ENCODE assay signal across 1 cellular context in genomic region chr3:72163809-72164634, GRCh38.
TF ChIP-seq lines count a peak whose summit lies in the region.

No MANE protein-coding gene starts in this region.

TF ChIP-seq in K562, 482 proteins besides CTCF, POLR2A, EP300 and RAD21 (continued from another document):
- TF ChIP-seq CUX1 (CRISPR knock-in tag; IDR thresholded peaks at IDR 0.05) (no peak), SPI1 (IDR thresholded peaks at IDR 0.05; ENCODE audit: borderline replicate concordance, low read depth, low read length) (no peak), UBTF (IDR thresholded peaks at IDR 0.05; ENCODE audit: borderline replicate concordance in 1 of 2, low read depth in 2 of 2, low read length in 2 of 2) (no peak), ZBTB2 (IDR thresholded peaks at IDR 0.05) (no peak), RUNX1 (IDR thresholded peaks at IDR 0.05; ENCODE audit: low read depth) (no peak), NUFIP1 (IDR thresholded peaks at IDR 0.05; ENCODE audit: partially characterized antibody) (no peak), CEBPG (CRISPR knock-in tag; IDR thresholded peaks at IDR 0.05) (peak; percentile 98), CEBPG (tag; conservative IDR thresholded peaks at IDR 0.05 in 1 of 2, IDR thresholded peaks at IDR 0.05 in 1 of 2) (peak; percentile 84 to 95), TRIM28 (IDR thresholded peaks at IDR 0.05) (0 out of 2 replicates have a peak, but pooled peaks have one; percentile 18), LARP7 (IDR thresholded peaks at IDR 0.05) (no peak), ATF1 (CRISPR knock-in tag; IDR thresholded peaks at IDR 0.05) (no peak), ATF1 (tag; IDR thresholded peaks at IDR 0.05) (peak; percentile 57; the same call in 1 of the 2 replicates), SAFB2 (IDR thresholded peaks at IDR 0.05; ENCODE audit: borderline replicate concordance, low read depth, low read length, severe bottlenecking) (no peak), BCLAF1 (IDR thresholded peaks at IDR 0.05; ENCODE audit: borderline replicate concordance in 1 of 2, control insufficient read depth in 1 of 2, low read depth in 2 of 2, low read length in 1 of 2) (no peak; a peak in 1 of 4 replicates), NEUROD1 (IDR thresholded peaks at IDR 0.05; ENCODE audit: borderline replicate concordance, low read depth, low read length, partially characterized antibody) (peak; percentile 79), MCM3 (IDR thresholded peaks at IDR 0.05) (no peak), ZNF165 (CRISPR knock-in tag; IDR thresholded peaks at IDR 0.05; ENCODE audit: borderline replicate concordance) (no peak), ETV1 (tag; conservative IDR thresholded peaks at IDR 0.05; ENCODE audit: low read depth) (peak; percentile 50; the same call in 1 of the 2 replicates), ZNF764 (CRISPR knock-in tag; IDR thresholded peaks at IDR 0.05; ENCODE audit: low read depth) (no peak), ZBTB33 (CRISPR knock-in tag; IDR thresholded peaks at IDR 0.05) (no peak), BRF1 (IDR thresholded peaks at IDR 0.05; ENCODE audit: borderline replicate concordance, extremely low read depth, insufficient read length) (no peak), NR2C2 (CRISPR knock-in tag; IDR thresholded peaks at IDR 0.05) (no peak), NR2C2 (tag; IDR thresholded peaks at IDR 0.05) (peak; percentile 51), ZFP36 (IDR thresholded peaks at IDR 0.05; ENCODE audit: low read depth, low read length, partially characterized antibody) (no peak), ETV6 (IDR thresholded peaks at IDR 0.05; ENCODE audit: borderline replicate concordance in 1 of 2, low read depth in 2 of 2, low read length in 1 of 2) (peak in 1 of 2 experiments; percentile 64; a peak in 1 of 4 replicates), ETV6 (CRISPR knock-in tag; IDR thresholded peaks at IDR 0.05; ENCODE audit: borderline replicate concordance) (no peak), GTF2F1 (IDR thresholded peaks at IDR 0.05; ENCODE audit: low read depth, low read length) (no peak), CHD2 (IDR thresholded peaks at IDR 0.05; ENCODE audit: low read depth, low read length) (no peak), HCFC1 (IDR thresholded peaks at IDR 0.05; ENCODE audit: low read depth, low read length) (no peak), KLF10 (CRISPR knock-in tag; IDR thresholded peaks at IDR 0.05) (no peak), ID3 (CRISPR knock-in tag; IDR thresholded peaks at IDR 0.05) (no peak), ID3 (tag; IDR thresholded peaks at IDR 0.05) (peak; percentile 85), KDM1A (IDR thresholded peaks at IDR 0.05) (peak; percentile 64 to 73), EWSR1 (IDR thresholded peaks at IDR 0.05; ENCODE audit: borderline replicate concordance, low read depth, partially characterized antibody) (no peak), ZBTB34 (CRISPR knock-in tag; IDR thresholded peaks at IDR 0.05) (no peak), KLF6 (CRISPR knock-in tag; IDR thresholded peaks at IDR 0.05; ENCODE audit: borderline replicate concordance) (peak; percentile 72; the same call in 1 of the 2 replicates)
